12 cellular contexts compared by ENCODE assay signal in genomic region chr9:137632432-137633161, GRCh38. TPM values are rescaled to one million over a fixed set of nuclear protein-coding genes. Genes with fewer than 3 reads are reported as not detected.
DNase-seq lines count a peak whose midpoint lies in the region; ATAC-seq and TF ChIP-seq lines count a peak whose summit lies in the region.
"Had no signal": no experiment of that assay in that cellular context is flagged by ENCODE, and none has a peak within 500 bp of the region (broad histone marks: within the 10 kb centered on the region; RNA-seq: fewer than 3 reads in every experiment).

No MANE protein-coding gene starts in this region.

- POLR2A ChIA-PET in RWPE1 (lab: Yijun Ruan, JAX; ENCODE audit: low non-redundant PET), result no interaction called here

- no peak overlapping the region for H3K9ac ChIP-seq in skeletal muscle satellite cell (ENCODE audit: low read depth, low read length)

- no peak for ATAC-seq in HG03521 (IDR thresholded peaks at IDR 0.05; ENCODE audit: unreplicated experiment)

- no peaks in the 10 kb centered on the region for H3K9me3 ChIP-seq in skeletal muscle satellite cell (replicated peaks; ENCODE audit: low read length)
- H3K9me3 ChIP-seq in esophagus squamous epithelium, result no peaks in the 10 kb centered on the region
- H3K9me3 ChIP-seq: thoracic aorta had no signal

- intact Hi-C loops in esophagus squamous epithelium (cut with DNase I), result no loop called here

- no peak overlapping the region for H3K4me3 ChIP-seq in skeletal muscle satellite cell (ENCODE audit: low read length)
- H3K4me3 ChIP-seq in esophagus squamous epithelium, result no peak overlapping the region
- H3K4me3 ChIP-seq: lung, thoracic aorta had no signal

- H3K27ac ChIP-seq in RWPE1 (peak overlapping the region; percentile 34), esophagus squamous epithelium (peak overlapping the region in 2 of 4 donors; percentile 17 to 35)
- H3K27ac ChIP-seq: thoracic aorta had no signal

- no peak for TF ChIP-seq POLR2A in esophagus squamous epithelium (IDR thresholded peaks at IDR 0.05)

- H3K4me1 ChIP-seq in skeletal muscle satellite cell (ENCODE audit: control insufficient read depth, insufficient read depth, low read length) (peaks cover 35% of the 10 kb centered on the region), esophagus squamous epithelium (peaks cover 8 to 55% (median 28%) of the 10 kb centered on the region in 3 donors)

- CTCF ChIA-PET in RWPE1 (lab: Yijun Ruan, JAX), result interaction anchor here (0.6 to 1.1 kb wide), 3 partner anchors 11 to 57 kb away, joined by 3 to 7 read pairs (median 3); no protein-coding TSS in a partner anchor

- H3K27me3 ChIP-seq in skeletal muscle satellite cell (ENCODE audit: control insufficient read depth, insufficient read depth, low read length) (no peaks in the 10 kb centered on the region), esophagus squamous epithelium (no peaks in the 10 kb centered on the region)

- DNase-seq in RWPE1 (ENCODE audit: low spot score), result no peak
- peak; percentile 56 for DNase-seq in glomerular endothelial cell (ENCODE audit: extremely low read depth, low read depth, low spot score)
- DNase-seq in activated CD8-positive, alpha-beta memory T cell treated with anti-CD3 and anti-CD28 coated beads for 24 hours, result no peak
- no peak for DNase-seq in esophagus squamous epithelium (lab: John Stamatoyannopoulos, UW)
- DNase-seq: activated CD4-positive, alpha-beta T cell treated with anti-CD3 and anti-CD28 coated beads for 48 hours; activated naive CD8-positive, alpha-beta T cell treated with anti-CD3 and anti-CD28 coated beads, Interleukin-2, amount 10 ng/mL, durations not matched to agents 7 days and 5 days; erythroblast; NCI-H2081 treated with DMSO at 0.1 percent for 48 hours had no signal

- 67 to 69% methylated on average over 18 to 19 of the region's 20 CpGs for WGBS in esophagus squamous epithelium, 2 donors

- H3K36me3 ChIP-seq in skeletal muscle satellite cell (ENCODE audit: insufficient read depth, low read length) (no peaks in the 10 kb centered on the region), esophagus squamous epithelium (no peaks in the 10 kb centered on the region)
- H3K36me3 ChIP-seq: thoracic aorta had no signal

- peak overlapping the region; percentile 39 for H3K4me2 ChIP-seq in skeletal muscle satellite cell (ENCODE audit: low read length)

- TF ChIP-seq CTCF in RWPE1 (conservative IDR thresholded peaks at IDR 0.05; ENCODE audit: low read depth) (no peak), esophagus squamous epithelium (IDR thresholded peaks at IDR 0.05) (no peak)

RNA-seq across cellular contexts. Expression of gene EHMT1, which starts 13.8 kb away (rescaled TPM):
- total RNA-seq in glomerular endothelial cell (61.3 and 96.9 TPM in 2 replicates), esophagus squamous epithelium (10 to 100 TPM; 42.8 to 87.0 (median 65.0) TPM)
- total RNA-seq in skeletal muscle satellite cell (2012; rRNA removed), result 31.0 and 35.7 TPM in 2 replicates

RNA-seq across cellular contexts. Expression of gene ARRDC1, which starts 27.1 kb away (rescaled TPM):
- total RNA-seq in glomerular endothelial cell (36.8 and 49.8 TPM in 2 replicates), esophagus squamous epithelium (100 to 1,000 TPM in 2 of 4 donors, 10 to 100 TPM in 2; 53.3 to 121 (median 89.6) TPM)
- 13.9 and 19.2 TPM in 2 replicates for total RNA-seq in skeletal muscle satellite cell (2012; rRNA removed)

RNA-seq across cellular contexts. Expression of gene ZMYND19, which starts 42.3 kb away (rescaled TPM):
- total RNA-seq in glomerular endothelial cell (30.2 and 31.2 TPM in 2 replicates), esophagus squamous epithelium (10 to 100 TPM; 17.5 to 28.8 (median 25.2) TPM)
- total RNA-seq in skeletal muscle satellite cell (2012; rRNA removed), result 18.5 and 23.6 TPM in 2 replicates

RNA-seq across cellular contexts. Expression of gene DPH7, which starts 53.9 kb away (rescaled TPM):
- total RNA-seq in glomerular endothelial cell (31.9 and 38.3 TPM in 2 replicates), esophagus squamous epithelium (10 to 100 TPM; 13.4 to 32.2 (median 21.7) TPM)
- total RNA-seq in skeletal muscle satellite cell (2012; rRNA removed), result 19.2 and 24.8 TPM in 2 replicates
